ENCODE assay signal across 8 cellular contexts in the genomic region with DNA sequence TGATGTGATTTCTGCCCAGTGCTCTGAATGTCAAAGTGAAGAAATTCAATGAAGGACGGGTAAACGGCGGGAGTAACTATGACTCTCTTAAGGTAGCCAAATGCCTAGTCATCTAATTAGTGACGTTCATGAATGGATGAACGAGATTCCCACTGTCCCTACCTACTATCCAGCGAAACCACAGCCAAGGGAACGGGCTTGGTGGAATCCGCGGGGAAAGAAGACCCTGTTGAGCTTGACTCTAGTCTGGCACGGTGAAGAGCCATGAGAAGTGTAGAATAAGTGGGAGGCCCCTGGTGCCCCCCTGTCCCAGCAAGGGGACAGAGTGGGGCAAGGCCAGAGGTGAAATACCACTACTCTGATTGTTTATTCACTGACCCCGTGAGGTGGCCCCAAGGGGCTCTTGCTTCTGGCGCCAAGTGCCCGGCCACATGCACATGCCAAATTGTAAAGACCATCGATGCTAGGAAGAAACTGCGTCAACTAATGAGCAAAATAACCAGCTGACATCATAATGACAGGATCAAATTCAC.
DNase-seq lines count a peak whose midpoint lies in the region; ATAC-seq, FAIRE-seq and TF ChIP-seq lines count a peak whose summit lies in the region.
"Not testable (repeated sequence)": the region's sequence is repeated elsewhere in the genome, so short reads cannot be mapped to it uniquely, and the experiment has no call there.

No MANE protein-coding gene starts in this region.

- intact Hi-C loops in GM12878 (cut with micrococcal nuclease; ENCODE audit: unreplicated experiment); Right ventricle myocardium superior (cut with DNase I): not testable (repeated sequence)

- H2AFZ ChIP-seq in GM12878 (ENCODE audit: control insufficient read depth, low read depth, low read length), result not testable (repeated sequence)

- not testable (repeated sequence) for H3K9me3 ChIP-seq in SK-N-MC (ENCODE audit: low read depth, low read length); GM12878 (replicated peaks; ENCODE audit: control insufficient read depth, insufficient read depth, low read length)

- not testable (repeated sequence) for H3K27me3 ChIP-seq in GM06990 (replicated peaks; ENCODE audit: control insufficient read depth, insufficient read depth, low read length); GM12878 (replicated peaks in 1 of 2; ENCODE audit: control insufficient read depth in 2 of 2, insufficient read depth in 2 of 2, low read length in 1 of 2)

- CTCF ChIA-PET in AG04449 (lab: Yijun Ruan, JAX); GM12878 (lab: Yijun Ruan, JAX): not testable (repeated sequence)

- POLR2A ChIA-PET in AG04449 (lab: Yijun Ruan, JAX); GM12878 (lab: Charles Lee): not testable (repeated sequence)

- not testable (repeated sequence) for FAIRE-seq in GM12878 (lab: Jason Lieb, UNC)

- DNase-seq in AG04449 (ENCODE audit: low read depth, low spot score) (peak; percentile 14), GM06990 (ENCODE audit: extremely low read depth, insufficient read length) (peak; percentile 2), SK-N-MC (ENCODE audit: low read depth, low spot score) (peak; percentile 10), GM12878 (ENCODE audit: low read depth, low spot score) (peak; percentile 8), epithelial cell of prostate (ENCODE audit: low read depth, low spot score) (peak; percentile 10), fibroblast of pulmonary artery (ENCODE audit: low read depth) (peak; percentile 4), iris pigment epithelial cell (ENCODE audit: low read depth) (peak; percentile 43)
- not testable (repeated sequence) for DNase-seq in Right ventricle myocardium superior

- not testable (repeated sequence) for H4K20me1 ChIP-seq in GM12878 (ENCODE audit: control insufficient read depth, insufficient read depth)

- H3K36me3 ChIP-seq in GM06990 (ENCODE audit: control insufficient read depth, insufficient read depth, low read length); SK-N-MC (ENCODE audit: insufficient read depth, low read length); GM12878 (ENCODE audit: control insufficient read depth in 2 of 2, insufficient read depth in 2 of 2, low read length in 1 of 2): not testable (repeated sequence)

- H3K4me1 ChIP-seq in GM12878 (ENCODE audit: control insufficient read depth, insufficient read depth, low read length), result not testable (repeated sequence)

- BruUV-seq in GM12878 (replicated peaks; lab: Mats Ljungman, UMichigan), result not testable (repeated sequence)

- H3K79me2 ChIP-seq in GM12878 (ENCODE audit: control insufficient read depth, insufficient read depth, low read length), result not testable (repeated sequence)

- H3K27ac ChIP-seq in SK-N-MC; GM12878 (ENCODE audit: control insufficient read depth, insufficient read depth); epithelial cell of prostate: not testable (repeated sequence)

- in situ Hi-C loops in GM12878 (cut with MboI), result not testable (repeated sequence)

- RAD21 ChIA-PET in GM12878 (lab: Charles Lee; ENCODE audit: unreplicated experiment), result not testable (repeated sequence)

- H3K4me3 ChIP-seq in AG04449 (ENCODE audit: low read depth, low read length); GM06990 (replicated peaks; ENCODE audit: low read depth, low read length); SK-N-MC; GM12878; fibroblast of pulmonary artery (replicated peaks; ENCODE audit: low read depth, low read length): not testable (repeated sequence)

- not testable (repeated sequence) for TF ChIP-seq POLR2A in GM12878 (IDR thresholded peaks at IDR 0.05; ENCODE audit: low read depth, low read length)

- TF ChIP-seq EP300 in GM12878 (IDR thresholded peaks at IDR 0.05; ENCODE audit: borderline replicate concordance in 1 of 2, control insufficient read depth in 1 of 2, low read depth in 2 of 2, low read length in 2 of 2), result not testable (repeated sequence)

- not testable (repeated sequence) for TF ChIP-seq RAD21 in GM12878 (IDR thresholded peaks at IDR 0.05; ENCODE audit: insufficient read depth, low read depth, low read length)

- not testable (repeated sequence) for H3K4me2 ChIP-seq in GM12878 (ENCODE audit: control insufficient read depth, insufficient read depth)

- not testable (repeated sequence) for ATAC-seq in GM12878
- ATAC-seq in Right ventricle myocardium superior (ENCODE audit: poor library complexity), result peak; percentile 35

- not testable (repeated sequence) for H3K9ac ChIP-seq in SK-N-MC (ENCODE audit: insufficient read length); GM12878 (ENCODE audit: control insufficient read depth, insufficient read depth, low read length)

- SMC1A ChIA-PET in GM12878 (lab: Charles Lee; ENCODE audit: uncharacterized antibody, unreplicated experiment), result not testable (repeated sequence)

- TF ChIP-seq CTCF in AG04449 (IDR thresholded peaks at IDR 0.05; ENCODE audit: insufficient read depth, low read length, missing control alignments); GM06990 (IDR thresholded peaks at IDR 0.05; ENCODE audit: insufficient read depth, low read length, poor library complexity, severe bottlenecking); GM12878 (IDR thresholded peaks at IDR 0.05 in 2 of 3, conservative IDR thresholded peaks at IDR 0.05 in 1 of 3; ENCODE audit: control insufficient read depth in 2 of 3, extremely low read depth in 1 of 3, insufficient read depth in 1 of 3, low read depth in 3 of 3, low read length in 3 of 3); fibroblast of pulmonary artery (IDR thresholded peaks at IDR 0.05; ENCODE audit: low read length, missing control alignments): not testable (repeated sequence)

- WGBS in GM12878 (ENCODE audit: insufficient coverage, insufficient replicate concordance, low lambda C conversion rate, missing lambda C conversion rate), result 31% methylated on average over 15 of the region's 15 CpGs
